In genomic region chr11:110069158-110069737, GRCh38 we compare ENCODE assay signal across 9 cellular contexts. TPM values are rescaled to one million over a fixed set of nuclear protein-coding genes. Genes with fewer than 3 reads are reported as not detected.
DNase-seq lines count a peak whose midpoint lies in the region; ATAC-seq, FAIRE-seq and TF ChIP-seq lines count a peak whose summit lies in the region.
"Had no signal": no experiment of that assay in that cellular context is flagged by ENCODE, and none has a peak within 500 bp of the region (broad histone marks: within the 10 kb centered on the region; RNA-seq: fewer than 3 reads in every experiment).

No MANE protein-coding gene starts in this region.

- H3F3A ChIP-seq in MM.1S (ENCODE audit: insufficient read depth, low read length) (no peaks in the 10 kb centered on the region), neural progenitor cell (ENCODE audit: low read depth) (no peaks in the 10 kb centered on the region)

- H3K9me1 ChIP-seq in K562 (ENCODE audit: control insufficient read depth, insufficient read depth, low read length) = no peaks in the 10 kb centered on the region

- peak; percentile 88 for FAIRE-seq in K562 (lab: Jason Lieb, UNC)

- H3K27ac ChIP-seq in MM.1S (ENCODE audit: low read length) = no peak overlapping the region
- H3K27ac ChIP-seq in K562 (ENCODE audit: extremely low read depth, low read depth, low read length) = peak overlapping the region; percentile 80
- no peak overlapping the region for H3K27ac ChIP-seq in mesenchymal stem cell (ENCODE audit: low read length, poor library complexity, severe bottlenecking)
- no peak overlapping the region for H3K27ac ChIP-seq in CD4-positive, alpha-beta T cell (ENCODE audit: low read depth, low read length)
- H3K27ac ChIP-seq in neural progenitor cell = no peak overlapping the region

- H3K14ac ChIP-seq in mesenchymal stem cell (ENCODE audit: low read length in 2 of 2) = no peak overlapping the region

- peak overlapping the region; percentile 54; the same call in 1 of the 2 replicates for H2AFZ ChIP-seq in MM.1S (ENCODE audit: low read length)
- H2AFZ ChIP-seq in K562 (ENCODE audit: low read depth, low read length) = peak overlapping the region; percentile 85
- H2AFZ ChIP-seq in mesenchymal stem cell (ENCODE audit: low read depth, low read length) = peak overlapping the region; percentile 10
- H2AFZ ChIP-seq in neural progenitor cell (replicated peaks) = no peak overlapping the region

- H3K36me3 ChIP-seq in MM.1S (replicated peaks; ENCODE audit: insufficient read depth, low read length) (no peaks in the 10 kb centered on the region), K562 (ENCODE audit: control insufficient read depth, insufficient read depth, low read length) (no peaks in the 10 kb centered on the region), mesenchymal stem cell (ENCODE audit: control insufficient read depth in 1 of 2, insufficient read depth in 2 of 2, low read depth in 1 of 2, low read length in 2 of 2) (no peaks in the 10 kb centered on the region), neural progenitor cell (no peaks in the 10 kb centered on the region)

- H3K4me1 Mint-ChIP-seq in Calu3 (ENCODE audit: low read depth, unreplicated experiment) (peaks cover 30% of the 10 kb centered on the region), neural progenitor cell (peaks cover 11% of the 10 kb centered on the region)
- no peaks in the 10 kb centered on the region for H3K4me1 Mint-ChIP-seq in CD4-positive, alpha-beta T cell (ENCODE audit: low read depth)
- H3K4me1 Mint-ChIP-seq: IgD-negative memory B cell had no signal

- H3K9me3 Mint-ChIP-seq in Calu3 (ENCODE audit: low read depth, unreplicated experiment) (no peaks in the 10 kb centered on the region), neural progenitor cell (no peaks in the 10 kb centered on the region)
- no peaks in the 10 kb centered on the region for H3K9me3 Mint-ChIP-seq in CD4-positive, alpha-beta T cell

- H3K79me1 ChIP-seq in mesenchymal stem cell (replicated peaks; ENCODE audit: low read length, poor library complexity, severe bottlenecking) = no peaks in the 10 kb centered on the region

- H3K27ac Mint-ChIP-seq in Calu3 (ENCODE audit: unreplicated experiment) (no peak overlapping the region), neural progenitor cell (no peak overlapping the region)
- no peak overlapping the region for H3K27ac Mint-ChIP-seq in CD4-positive, alpha-beta T cell
- H3K27ac Mint-ChIP-seq: IgD-negative memory B cell had no signal

- H3K4ac ChIP-seq in mesenchymal stem cell (ENCODE audit: low read depth in 1 of 2, low read length in 2 of 2) = peak overlapping the region; percentile 42 to 92

- no peak for DNase-seq in MM.1S
- peak in 2 of 4 experiments; percentile 55 to 80 for DNase-seq in K562 (ENCODE audit: extremely low read depth in 1 of 4, low spot score in 3 of 4)
- DNase-seq in mesenchymal stem cell = peak; percentile 89
- no peak for DNase-seq in NCI-H1930 (lab: John Stamatoyannopoulos, UW)
- DNase-seq in Calu3 = no peak
- no peak for DNase-seq in CD4-positive, alpha-beta T cell
- no peak for DNase-seq in neural progenitor cell (ENCODE audit: low spot score)

- H3K4me3 ChIP-seq in MM.1S (ENCODE audit: low read length) = no peak overlapping the region
- no peak overlapping the region for H3K4me3 ChIP-seq in K562
- no peak overlapping the region for H3K4me3 ChIP-seq in mesenchymal stem cell (ENCODE audit: insufficient read depth in 1 of 2, low read depth in 1 of 2, low read length in 2 of 2)
- no peak overlapping the region for H3K4me3 ChIP-seq in neural progenitor cell

- H4K20me1 ChIP-seq in MM.1S (ENCODE audit: insufficient read depth, low read length) (no peaks in the 10 kb centered on the region), K562 (replicated peaks; ENCODE audit: control insufficient read depth, insufficient read depth, low read length) (no peaks in the 10 kb centered on the region), neural progenitor cell (ENCODE audit: low read depth) (no peaks in the 10 kb centered on the region)

- TF ChIP-seq EP300 in K562 (IDR thresholded peaks at IDR 0.05; ENCODE audit: low read length) = peak; percentile 80

- BruUV-seq in K562 (replicated peaks; lab: Mats Ljungman, UMichigan) = no TSS peak
- BruUV-seq in Calu3 (replicated peaks; lab: Mats Ljungman, UMichigan) = no TSS peak

- H3K27me3 Mint-ChIP-seq in Calu3 (ENCODE audit: unreplicated experiment) = no peaks in the 10 kb centered on the region
- peaks cover 3% of the 10 kb centered on the region for H3K27me3 Mint-ChIP-seq in CD4-positive, alpha-beta T cell
- no peaks in the 10 kb centered on the region for H3K27me3 Mint-ChIP-seq in neural progenitor cell (ENCODE audit: insufficient read depth, low read depth)

- H2BK120ac ChIP-seq in mesenchymal stem cell (ENCODE audit: low read depth, low read length) = peak overlapping the region; percentile 66

- TF ChIP-seq CTCF in MM.1S (IDR thresholded peaks at IDR 0.05; ENCODE audit: low read length) (no peak), K562 (IDR thresholded peaks at IDR 0.05 in 2 of 3, conservative IDR thresholded peaks at IDR 0.05 in 1 of 3; ENCODE audit: insufficient read depth in 2 of 3, low read depth in 1 of 3, low read length in 3 of 3) (no peak), Calu3 (IDR thresholded peaks at IDR 0.05; ENCODE audit: unreplicated experiment) (no peak), neural progenitor cell (IDR thresholded peaks at IDR 0.05) (no peak)
- TF ChIP-seq CTCF in CD4-positive, alpha-beta T cell (IDR thresholded peaks at IDR 0.05) = no peak

- H3K9me3 ChIP-seq in MM.1S (replicated peaks; ENCODE audit: insufficient read depth, low read length) (no peaks in the 10 kb centered on the region), K562 (replicated peaks; ENCODE audit: control insufficient read depth, insufficient read depth, low read depth, low read length) (no peaks in the 10 kb centered on the region), mesenchymal stem cell (ENCODE audit: control insufficient read depth, low read length) (no peaks in the 10 kb centered on the region), neural progenitor cell (ENCODE audit: low read depth) (no peaks in the 10 kb centered on the region)
- H3K9me3 ChIP-seq in CD4-positive, alpha-beta T cell (ENCODE audit: control insufficient read depth, low read length) = no peaks in the 10 kb centered on the region

- H2BK15ac ChIP-seq in mesenchymal stem cell (ENCODE audit: low read depth, poor library complexity, severe bottlenecking) = no peak overlapping the region

- POLR2A ChIA-PET in K562 (lab: Yijun Ruan, JAX) = no interaction called here
- POLR2A ChIA-PET in CD4-positive, alpha-beta T cell (lab: Charles Lee) = no interaction called here

- peak overlapping the region; percentile 59 to 97 for H3K18ac ChIP-seq in mesenchymal stem cell (ENCODE audit: low read depth in 1 of 2, low read length in 2 of 2)

- 2% methylated on average over 7 of the region's 7 CpGs for WGBS in K562 (ENCODE audit: insufficient coverage, low coverage, missing lambda C conversion rate)
- WGBS in mesenchymal stem cell = 12% methylated on average over 5 of the region's 7 CpGs

- H3K79me2 ChIP-seq in MM.1S (ENCODE audit: low read length) = no peaks in the 10 kb centered on the region
- H3K79me2 ChIP-seq in K562 (ENCODE audit: control insufficient read depth, insufficient read depth, low read length) = no peaks in the 10 kb centered on the region
- H3K79me2 ChIP-seq in neural progenitor cell (ENCODE audit: low read depth) = no peaks in the 10 kb centered on the region

- peak overlapping the region; percentile 71 for H4K91ac ChIP-seq in mesenchymal stem cell (ENCODE audit: low read length)

- no peak overlapping the region for H3K4me3 Mint-ChIP-seq in Calu3 (ENCODE audit: low read depth, unreplicated experiment)
- no peak overlapping the region for H3K4me3 Mint-ChIP-seq in CD4-positive, alpha-beta T cell
- H3K4me3 Mint-ChIP-seq in neural progenitor cell = no peak overlapping the region
- H3K4me3 Mint-ChIP-seq: IgD-negative memory B cell had no signal

- no peak overlapping the region for H3K23ac ChIP-seq in mesenchymal stem cell (ENCODE audit: low read length in 2 of 2)

- no peak overlapping the region for H2AK5ac ChIP-seq in mesenchymal stem cell (ENCODE audit: low read length, severe bottlenecking)

- H3K9ac ChIP-seq in MM.1S (ENCODE audit: low read length) = no peak overlapping the region
- H3K9ac ChIP-seq in K562 (ENCODE audit: insufficient read depth in 1 of 2, low read depth in 2 of 2, low read length in 2 of 2) = peak overlapping the region; percentile 15 to 16; a peak in 3 of 4 replicates
- H3K9ac ChIP-seq in mesenchymal stem cell (ENCODE audit: low read length) = no peak overlapping the region
- H3K9ac ChIP-seq in neural progenitor cell = no peak overlapping the region

- CTCF ChIA-PET in K562 (lab: Yijun Ruan, JAX; ENCODE audit: low intra/inter-chr PET ratio) = no interaction called here
- CTCF ChIA-PET in Calu3 (lab: Charles Lee) = no interaction called here
- CTCF ChIA-PET in CD4-positive, alpha-beta T cell (lab: Charles Lee) = no interaction called here

- in situ Hi-C loops in K562 (cut with MboI) = no loop called here

- ATAC-seq in GM18498 (IDR thresholded peaks at IDR 0.05; ENCODE audit: unreplicated experiment) (peak; percentile 45), K562 (peak; percentile 83)
- no peak for ATAC-seq in CD4-positive, alpha-beta T cell (ENCODE audit: poor library complexity)

- no peak overlapping the region for H2BK5ac ChIP-seq in mesenchymal stem cell (ENCODE audit: low read depth, low read length, poor library complexity, severe bottlenecking)

- intact Hi-C loops in K562 (cut with micrococcal nuclease) = loop anchor here (2.0 to 5.0 kb wide), 2 partner anchors 24 to 228 kb away; partner anchors contain the start of genes RDX and ZC3H12C
- intact Hi-C loops in Calu3 (cut with micrococcal nuclease; ENCODE audit: unreplicated experiment) = no loop called here
- intact Hi-C loops in CD4-positive, alpha-beta T cell (cut with DNase I, micrococcal nuclease) = no loop called here

- no peaks in the 10 kb centered on the region for H3K9me2 ChIP-seq in MM.1S (replicated peaks; ENCODE audit: insufficient read depth, low read length)

- H3K27me3 ChIP-seq in MM.1S (replicated peaks; ENCODE audit: insufficient read depth, low read length) (no peaks in the 10 kb centered on the region), K562 (ENCODE audit: control insufficient read depth in 2 of 2, insufficient read depth in 2 of 2, low read length in 2 of 2) (no peaks in the 10 kb centered on the region), mesenchymal stem cell (ENCODE audit: control insufficient read depth in 1 of 2, insufficient read depth in 1 of 2, low read length in 2 of 2) (no peaks in the 10 kb centered on the region), neural progenitor cell (no peaks in the 10 kb centered on the region)
- H3K27me3 ChIP-seq in CD4-positive, alpha-beta T cell (ENCODE audit: control insufficient read depth, insufficient read depth, low read length) = no peaks in the 10 kb centered on the region

- H3K36me3 Mint-ChIP-seq in Calu3 (ENCODE audit: insufficient read depth, unreplicated experiment) = no peaks in the 10 kb centered on the region
- no peaks in the 10 kb centered on the region for H3K36me3 Mint-ChIP-seq in CD4-positive, alpha-beta T cell (ENCODE audit: low read depth)
- no peaks in the 10 kb centered on the region for H3K36me3 Mint-ChIP-seq in neural progenitor cell
- H3K36me3 Mint-ChIP-seq: IgD-negative memory B cell had no signal

- H2BK12ac ChIP-seq in mesenchymal stem cell (ENCODE audit: low read length in 2 of 2) = peak overlapping the region; percentile 40 to 71

- H3K4me1 ChIP-seq in MM.1S (ENCODE audit: low read length) (0 out of 2 replicates have a peak, but pooled peaks cover 6% of the 10 kb centered on the region), K562 (replicated peaks in 1 of 2; ENCODE audit: control insufficient read depth in 2 of 2, insufficient read depth in 2 of 2, low read length in 2 of 2) (peaks cover 4 to 37% of the 10 kb centered on the region in 2 experiments; a peak in 4 of 5 replicates), mesenchymal stem cell (ENCODE audit: control insufficient read depth, insufficient read depth, low read depth, low read length) (peaks cover 8% of the 10 kb centered on the region), neural progenitor cell (peaks cover under 1% of the 10 kb centered on the region)

- no peak for TF ChIP-seq RAD21 in K562 (CRISPR knock-in tag; conservative IDR thresholded peaks at IDR 0.05 in 1 of 2, IDR thresholded peaks at IDR 0.05 in 1 of 2)

- peak; percentile 38; the same call in 1 of the 2 replicates for TF ChIP-seq POLR2A in K562 (conservative IDR thresholded peaks at IDR 0.05)

- H4K8ac ChIP-seq in mesenchymal stem cell (ENCODE audit: low read length) = peak overlapping the region; percentile 95

- H3K4me2 ChIP-seq in MM.1S (ENCODE audit: low read depth, low read length) = peak overlapping the region; percentile 10; the same call in 1 of the 2 replicates
- H3K4me2 ChIP-seq in K562 (ENCODE audit: insufficient read depth, low read length) = peak overlapping the region; percentile 39
- no peak overlapping the region for H3K4me2 ChIP-seq in mesenchymal stem cell (ENCODE audit: low read length, poor library complexity, severe bottlenecking)
- no peak overlapping the region for H3K4me2 ChIP-seq in neural progenitor cell

RNA-seq across cellular contexts. Expression of gene ZC3H12C, which starts 23.9 kb away (rescaled TPM):
- total RNA-seq in K562 (2011; cell fraction: chromatin; rRNA removed; ENCODE audit: low replicate concordance) = 7.3 and 12.7 TPM in 2 replicates
- 2.0 and 2.1 TPM in 2 replicates for total RNA-seq in K562 (2011; cell fraction: nucleolus; rRNA removed)
- 3.4 and 7.3 TPM in 2 replicates for total RNA-seq in K562 (2011; cell fraction: nucleoplasm; rRNA removed)
- total RNA-seq in K562 (2014; rRNA removed) (1.8 and 2.0 TPM in 2 replicates), K562 (2014; rRNA removed; fragmentation: Illumina TruSeq; extraction: Trizol) (3.7 and 4.5 TPM in 2 replicates), K562 (2015; rRNA removed; fragmentation: Illumina TruSeq; extraction: Trizol) (3.9 and 5.0 TPM in 2 replicates), K562 (2021) (3.9 and 4.7 TPM in 2 replicates), Calu3 (2022) (11.1 and 14.1 TPM in 2 replicates), neural progenitor cell (ENCODE audit: low replicate concordance) (28.8 and 31.8 TPM in 2 replicates)
- polyA plus RNA-seq in K562 (2011; rRNA removed) (4.3 and 5.9 TPM in 2 replicates), K562 (2014; fragmentation: Illumina TruSeq; extraction: Trizol) (2.8 and 3.3 TPM in 2 replicates), K562 (2014; fragmentation: Nextera tagmentation; extraction: Ambion mirVana) (under 1 TPM; 0.56 to 0.69 TPM), K562 (2014; rRNA removed) (1.7 and 2.2 TPM in 2 replicates)
- polyA plus RNA-seq in K562 (2011; cell fraction: cytosol; rRNA removed) = 2.2 and 2.9 TPM in 2 replicates
- 7.3 and 12.4 TPM in 2 replicates for polyA plus RNA-seq in K562 (2011; cell fraction: nucleus; rRNA removed)
- polyA plus RNA-seq in K562 (2012) = 1.7 and 2.4 TPM in 2 replicates
- polyA minus RNA-seq in K562 (2011; rRNA and poly(A)+ RNA removed) = 10.5 and 13.5 TPM in 2 replicates
- polyA minus RNA-seq in K562 (2011; cell fraction: cytosol; rRNA and poly(A)+ RNA removed) = 2.6 and 3.7 TPM in 2 replicates
- polyA minus RNA-seq in K562 (2011; cell fraction: nucleus; rRNA and poly(A)+ RNA removed) = 5.9 and 6.7 TPM in 2 replicates
- polyA plus RNA-seq in mesenchymal stem cell (2013, experiment 1 of 2) = 5.6 TPM
- 5.1 TPM for polyA plus RNA-seq in mesenchymal stem cell (2013, experiment 2 of 2)
- under 1 TPM; 0.05 to 0.17 TPM for total RNA-seq in CD4-positive, alpha-beta T cell
- polyA plus RNA-seq: IgD-negative memory B cell had no signal

Comparison
In these comparisons a context has a peak if more than half of its experiments do, and no peak if none do; other contexts are left out.
1. H3K4me2 ChIP-seq: peak in MM.1S (single experiment) and K562 (single experiment); none in mesenchymal stem cell (single experiment) and neural progenitor cell (single experiment).
2. H3K9ac ChIP-seq: peak in K562 (2 of 2); none in MM.1S (single experiment), mesenchymal stem cell (single experiment) and neural progenitor cell (single experiment).